ENCODE assay signal across 12 cellular contexts in genomic region chr18:76394780-76395476, GRCh38.
DNase-seq lines count a peak whose midpoint lies in the region; ATAC-seq and TF ChIP-seq lines count a peak whose summit lies in the region.
"Had no signal": no experiment of that assay in that cellular context is flagged by ENCODE, and none has a peak within 500 bp of the region (broad histone marks: within the 10 kb centered on the region; RNA-seq: fewer than 3 reads in every experiment).

No MANE protein-coding gene starts in this region.

- peaks cover 13% of the 10 kb centered on the region; the same call in 1 of the 2 replicates for H3F3A ChIP-seq in PC-9 (ENCODE audit: insufficient read depth, low read depth)

- no peak overlapping the region for H3K4me3 ChIP-seq in PC-9
- H3K4me3 ChIP-seq in esophagus (ENCODE audit: low read depth in 1 of 2, low read length in 2 of 2): no peak overlapping the region
- no peak overlapping the region for H3K4me3 ChIP-seq in esophagus muscularis mucosa
- H3K4me3 ChIP-seq: SJCRH30 had no signal

- TF ChIP-seq EP300 in esophagus muscularis mucosa (IDR thresholded peaks at IDR 0.05): no peak

- no peaks in the 10 kb centered on the region for H3K27me3 ChIP-seq in PC-9 (ENCODE audit: insufficient read depth, low read depth)
- H3K27me3 ChIP-seq in esophagus (ENCODE audit: control insufficient read depth in 1 of 2, insufficient read depth in 2 of 2, low read length in 2 of 2): no peaks in the 10 kb centered on the region
- H3K27me3 ChIP-seq in esophagus muscularis mucosa: no peaks in the 10 kb centered on the region
- H3K27me3 ChIP-seq: SJCRH30 had no signal

- H3K4me1 ChIP-seq in PC-9 (replicated peaks; ENCODE audit: insufficient read depth) (peaks cover 8% of the 10 kb centered on the region), esophagus (ENCODE audit: control insufficient read depth in 2 of 2, insufficient read depth in 2 of 2, low read length in 1 of 2) (peaks cover 4 to 19% of the 10 kb centered on the region in 2 donors), esophagus muscularis mucosa (peaks cover 14 to 54% (median 33%) of the 10 kb centered on the region in 4 donors)
- H3K4me1 ChIP-seq: SJCRH30 had no signal

- no peak overlapping the region for H2AFZ ChIP-seq in PC-9

- intact Hi-C loops in PC-9 (cut with micrococcal nuclease; ENCODE audit: unreplicated experiment): no loop called here
- intact Hi-C loops in sciatic nerve (cut with DNase I): loop anchor here (10.0 kb wide), 1 partner anchor 290 kb away; no protein-coding TSS in a partner anchor
- intact Hi-C loops in esophagus muscularis mucosa (cut with DNase I): loop anchor here (5.0 kb wide), 1 partner anchor 102 kb away; the partner anchor contains the start of gene ZNF516

- POLR2A ChIA-PET in PC-9 (lab: Charles Lee; ENCODE audit: unreplicated experiment): no interaction called here

- H3K4me2 ChIP-seq in PC-9: peak overlapping the region; percentile 6; the same call in 1 of the 2 replicates

- H3K27ac ChIP-seq in PC-9 (no peak overlapping the region), esophagus (ENCODE audit: low read depth in 2 of 2, low read length in 1 of 2) (peak overlapping the region; percentile 43 to 80), esophagus muscularis mucosa (replicated peaks in 1 of 4) (no peak overlapping the region)
- H3K27ac ChIP-seq: SJCRH30 had no signal

- peaks cover 41% of the 10 kb centered on the region for H3K79me2 ChIP-seq in PC-9 (ENCODE audit: low read depth)

- ATAC-seq in sciatic nerve: peak; percentile 3
- no peak for ATAC-seq in stimulated activated effector memory CD8-positive, alpha-beta T cell treated with anti-CD3 and anti-CD28 coated beads, Interleukin-12 subunit alpha, Interleukin-12 subunit beta, amount 100 ng/mL, for 72 hours
- ATAC-seq in HG02884 (IDR thresholded peaks at IDR 0.05; ENCODE audit: unreplicated experiment): no peak

- no peak for TF ChIP-seq CTCF in PC-9 (conservative IDR thresholded peaks at IDR 0.05)
- no peak for TF ChIP-seq CTCF in esophagus muscularis mucosa (IDR thresholded peaks at IDR 0.05)

- H4K20me1 ChIP-seq in PC-9 (ENCODE audit: insufficient read depth): peaks cover 16% of the 10 kb centered on the region

- H3K9me3 ChIP-seq in PC-9 (ENCODE audit: insufficient read depth, low read depth) (no peaks in the 10 kb centered on the region), esophagus (ENCODE audit: control insufficient read depth in 2 of 2, insufficient read depth in 1 of 2, low read depth in 1 of 2, low read length in 1 of 2) (no peaks in the 10 kb centered on the region), esophagus muscularis mucosa (no peaks in the 10 kb centered on the region)
- H3K9me3 ChIP-seq: SJCRH30 had no signal

- no peak for TF ChIP-seq POLR2A in esophagus muscularis mucosa (IDR thresholded peaks at IDR 0.05; ENCODE audit: low read depth)

- H3K27ac Mint-ChIP-seq in stimulated activated effector memory CD8-positive, alpha-beta T cell treated with anti-CD3 and anti-CD28 coated beads, Interleukin-12 subunit alpha, Interleukin-12 subunit beta, amount 100 ng/mL, for 72 hours: no peak overlapping the region

- no TSS peak for BruUV-seq in PC-9 (replicated peaks; lab: Mats Ljungman, UMichigan)

- H3K4me3 Mint-ChIP-seq in stimulated activated effector memory CD8-positive, alpha-beta T cell treated with anti-CD3 and anti-CD28 coated beads, Interleukin-12 subunit alpha, Interleukin-12 subunit beta, amount 100 ng/mL, for 72 hours: no peak overlapping the region

- CTCF ChIA-PET in PC-9 (lab: Charles Lee): no interaction called here

- no peaks in the 10 kb centered on the region for H3K36me3 ChIP-seq in PC-9 (ENCODE audit: low read depth)
- H3K36me3 ChIP-seq in esophagus (ENCODE audit: control insufficient read depth in 2 of 2, insufficient read depth in 2 of 2, low read length in 1 of 2): no peaks in the 10 kb centered on the region
- peaks cover 0 to 6% (median 0%) of the 10 kb centered on the region in 4 donors for H3K36me3 ChIP-seq in esophagus muscularis mucosa
- H3K36me3 ChIP-seq: SJCRH30 had no signal

- 66 to 75% methylated on average over 13 to 14 of the region's 15 CpGs for WGBS in esophagus, 2 donors
- WGBS in esophagus muscularis mucosa: 78% methylated on average over 15 of the region's 15 CpGs

- H3K4me1 Mint-ChIP-seq in stimulated activated effector memory CD8-positive, alpha-beta T cell treated with anti-CD3 and anti-CD28 coated beads, Interleukin-12 subunit alpha, Interleukin-12 subunit beta, amount 100 ng/mL, for 72 hours: peaks cover 29% of the 10 kb centered on the region

- DNase-seq in GM04503 (ENCODE audit: low read depth): peak; percentile 24
- peak in 1 of 2 experiments; percentile 73 for DNase-seq in PC-9
- peak; percentile 39 for DNase-seq in sciatic nerve (ENCODE audit: low spot score)
- DNase-seq in esophagus muscularis mucosa (ENCODE audit: extremely low spot score): no peak
- no peak for DNase-seq in stimulated activated effector memory CD8-positive, alpha-beta T cell treated with anti-CD3 and anti-CD28 coated beads, Interleukin-12 subunit alpha, Interleukin-12 subunit beta, amount 100 ng/mL, for 72 hours (ENCODE audit: low spot score in 2 of 2)
- no peak for DNase-seq in activated T-cell treated with anti-CD3 and anti-CD28 coated beads for 4 hours
- DNase-seq: activated naive CD4-positive, alpha-beta T cell treated with anti-CD3 and anti-CD28 coated beads, Interleukin-2, amount 50 U/mL, for 16 hours; Karpas-422; NCI-H226 had no signal

- no peaks in the 10 kb centered on the region for H3K36me3 Mint-ChIP-seq in stimulated activated effector memory CD8-positive, alpha-beta T cell treated with anti-CD3 and anti-CD28 coated beads, Interleukin-12 subunit alpha, Interleukin-12 subunit beta, amount 100 ng/mL, for 72 hours

- no peaks in the 10 kb centered on the region for H3K9me3 Mint-ChIP-seq in stimulated activated effector memory CD8-positive, alpha-beta T cell treated with anti-CD3 and anti-CD28 coated beads, Interleukin-12 subunit alpha, Interleukin-12 subunit beta, amount 100 ng/mL, for 72 hours

- H3K9me2 ChIP-seq in PC-9 (ENCODE audit: insufficient read depth): no peaks in the 10 kb centered on the region

Comparison
In these comparisons a context has a peak if more than half of its experiments do, and no peak if none do; other contexts are left out.
1. DNase-seq: peak in GM04503 (single experiment) and sciatic nerve (single experiment); none in esophagus muscularis mucosa (single experiment), stimulated activated effector memory CD8-positive, alpha-beta T cell treated with anti-CD3 and anti-CD28 coated beads, Interleukin-12 subunit alpha, Interleukin-12 subunit beta, amount 100 ng/mL, for 72 hours (0 of 2) and activated T-cell treated with anti-CD3 and anti-CD28 coated beads for 4 hours (single experiment).
2. H3K27ac ChIP-seq: peak in esophagus (2 of 2); none in PC-9 (single experiment) and esophagus muscularis mucosa (0 of 4).